Comparison of ENCODE assay signal across 15 cellular contexts in the genomic region with DNA sequence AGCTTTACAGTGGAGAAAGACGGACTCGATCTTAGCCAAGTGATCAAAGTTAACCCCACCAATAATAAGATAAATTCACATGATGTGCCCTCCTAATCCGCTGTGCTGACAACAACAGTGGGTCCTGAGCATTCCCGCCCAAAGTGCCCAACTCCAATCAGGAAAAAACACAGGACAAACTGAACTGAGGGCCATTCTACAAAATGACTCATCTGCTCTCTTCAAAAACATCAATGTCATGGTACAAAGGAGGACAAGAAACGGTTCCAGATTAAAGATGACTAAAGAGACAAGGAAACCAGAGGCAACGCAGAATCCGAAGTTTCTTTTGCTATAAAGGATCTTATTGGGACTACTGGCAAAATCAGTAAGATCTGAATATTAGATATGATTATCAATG.
A peak's percentile ranks its signal among the peaks of the same experiment; 100 is the strongest.
DNase-seq lines count a peak whose midpoint lies in the region; ATAC-seq and TF ChIP-seq lines count a peak whose summit lies in the region.
"Had no signal": no experiment of that assay in that cellular context is flagged by ENCODE, and none has a peak within 500 bp of the region (broad histone marks: within the 10 kb centered on the region; RNA-seq: fewer than 3 reads in every experiment).

No MANE protein-coding gene starts in this region.

- no peak for TF ChIP-seq CTCF in natural killer cell (IDR thresholded peaks at IDR 0.05)
- no peak for TF ChIP-seq CTCF in glutamatergic neuron (IDR thresholded peaks at IDR 0.05; ENCODE audit: partially characterized antibody, unreplicated experiment)
- TF ChIP-seq CTCF in osteocyte (IDR thresholded peaks at IDR 0.05), result no peak

- H3K4me1 Mint-ChIP-seq in natural killer cell (peaks cover 81 to 88% of the 10 kb centered on the region in 2 donors), glutamatergic neuron (ENCODE audit: low read depth, unreplicated experiment) (peaks cover 74% of the 10 kb centered on the region), osteocyte (ENCODE audit: unreplicated experiment) (peaks cover 56% of the 10 kb centered on the region)
- H3K4me1 Mint-ChIP-seq in natural killer cell treated with Interleukin-12 subunit alpha and Interleukin-12 subunit beta and Interleukin-15 and Interleukin-18, amount 100 ng/mL, for 72 hours (ENCODE audit: low read depth in 2 of 2), result peaks cover 17 to 70% of the 10 kb centered on the region in 2 donors

- no peaks in the 10 kb centered on the region for H3K9me3 Mint-ChIP-seq in natural killer cell
- H3K9me3 Mint-ChIP-seq in natural killer cell treated with Interleukin-12 subunit alpha and Interleukin-12 subunit beta and Interleukin-15 and Interleukin-18, amount 100 ng/mL, for 72 hours, result no peaks in the 10 kb centered on the region
- H3K9me3 Mint-ChIP-seq in glutamatergic neuron (ENCODE audit: unreplicated experiment), result peaks cover 36% of the 10 kb centered on the region
- no peaks in the 10 kb centered on the region for H3K9me3 Mint-ChIP-seq in osteocyte (ENCODE audit: unreplicated experiment)

- CTCF ChIA-PET in HEK293T (lab: Yijun Ruan, JAX), result interaction anchor here (0.7 kb wide), 1 partner anchor 20 kb away, joined by 3 read pairs; no protein-coding TSS in a partner anchor

- DNase-seq in natural killer cell (no peak), glutamatergic neuron (no peak), osteocyte (ENCODE audit: extremely low spot score, unreplicated experiment) (no peak), dedifferentiated amniotic fluid mesenchymal stem cell (ENCODE audit: extremely low spot score) (no peak), sciatic nerve (ENCODE audit: low spot score) (no peak), HEK293T (ENCODE audit: extremely low spot score) (no peak)
- DNase-seq in natural killer cell treated with Interleukin-12 subunit alpha and Interleukin-12 subunit beta and Interleukin-15 and Interleukin-18, amount 100 ng/mL, for 72 hours (ENCODE audit: low spot score), result no peak
- no peak for DNase-seq in stimulated activated CD8-positive, alpha-beta memory T cell treated with anti-CD3 and anti-CD28 coated beads, Interleukin-4, amount 100 ng/mL, for 48 hours
- DNase-seq: KBM-7; lower lobe of right lung; NCI-H1436 treated with DMSO at 0.1 percent for 48 hours; NCI-H2107; NCI-H510A; stimulated activated CD4-positive, alpha-beta T cell treated with anti-CD3 and anti-CD28 coated beads, Interleukin-2, amount 100 ng/mL, for 24 hours; T-helper 1 cell had no signal

- H3K27me3 Mint-ChIP-seq in natural killer cell (ENCODE audit: low read depth in 2 of 2) (no peaks in the 10 kb centered on the region), glutamatergic neuron (ENCODE audit: unreplicated experiment) (peaks cover 21% of the 10 kb centered on the region), osteocyte (ENCODE audit: unreplicated experiment) (no peaks in the 10 kb centered on the region)
- H3K27me3 Mint-ChIP-seq in natural killer cell treated with Interleukin-12 subunit alpha and Interleukin-12 subunit beta and Interleukin-15 and Interleukin-18, amount 100 ng/mL, for 72 hours, result no peaks in the 10 kb centered on the region

- H3K36me3 Mint-ChIP-seq in natural killer cell (peaks cover 5% of the 10 kb centered on the region), glutamatergic neuron (ENCODE audit: unreplicated experiment) (peaks cover 7% of the 10 kb centered on the region), osteocyte (ENCODE audit: unreplicated experiment) (peaks cover 32% of the 10 kb centered on the region)
- H3K36me3 Mint-ChIP-seq in natural killer cell treated with Interleukin-12 subunit alpha and Interleukin-12 subunit beta and Interleukin-15 and Interleukin-18, amount 100 ng/mL, for 72 hours, result no peaks in the 10 kb centered on the region

- POLR2A ChIA-PET in HEK293T (lab: Yijun Ruan, JAX), result no interaction called here

- ATAC-seq in natural killer cell (no peak), sciatic nerve (no peak)
- ATAC-seq in natural killer cell treated with Interleukin-12 subunit alpha and Interleukin-12 subunit beta and Interleukin-15 and Interleukin-18, amount 100 ng/mL, for 72 hours, result no peak
- ATAC-seq: lower lobe of right lung had no signal

- peak overlapping the region; percentile 80 to 83 for H3K27ac Mint-ChIP-seq in natural killer cell
- peak overlapping the region in 1 of 2 donors; percentile 84 for H3K27ac Mint-ChIP-seq in natural killer cell treated with Interleukin-12 subunit alpha and Interleukin-12 subunit beta and Interleukin-15 and Interleukin-18, amount 100 ng/mL, for 72 hours
- peak overlapping the region; percentile 100 for H3K27ac Mint-ChIP-seq in glutamatergic neuron (ENCODE audit: unreplicated experiment)
- peak overlapping the region; percentile 60 for H3K27ac Mint-ChIP-seq in osteocyte (ENCODE audit: unreplicated experiment)

- intact Hi-C loops in natural killer cell (cut with micrococcal nuclease), result no loop called here
- intact Hi-C loops in sciatic nerve (cut with DNase I), result no loop called here

- no peak overlapping the region for H3K4me3 Mint-ChIP-seq in natural killer cell
- H3K4me3 Mint-ChIP-seq in natural killer cell treated with Interleukin-12 subunit alpha and Interleukin-12 subunit beta and Interleukin-15 and Interleukin-18, amount 100 ng/mL, for 72 hours, result no peak overlapping the region
- H3K4me3 Mint-ChIP-seq in glutamatergic neuron (ENCODE audit: unreplicated experiment), result peak overlapping the region; percentile 87
- H3K4me3 Mint-ChIP-seq in osteocyte (ENCODE audit: unreplicated experiment), result no peak overlapping the region

TF ChIP-seq in HEK293T, 16 proteins besides CTCF, POLR2A, EP300 and RAD21:
- TF ChIP-seq HDGF (IDR thresholded peaks at IDR 0.05; ENCODE audit: borderline replicate concordance), result no peak
- no peak for TF ChIP-seq SP1 (IDR thresholded peaks at IDR 0.05)
- TF ChIP-seq FOXA1 (IDR thresholded peaks at IDR 0.05), result no peak
- TF ChIP-seq ZNF384 (IDR thresholded peaks at IDR 0.05), result no peak
- no peak for TF ChIP-seq CTBP1 (IDR thresholded peaks at IDR 0.05; ENCODE audit: borderline replicate concordance)
- TF ChIP-seq FOXK2 (IDR thresholded peaks at IDR 0.05), result no peak
- TF ChIP-seq LEF1 (IDR thresholded peaks at IDR 0.05; ENCODE audit: borderline replicate concordance), result no peak
- TF ChIP-seq SUZ12 (IDR thresholded peaks at IDR 0.05), result no peak
- TF ChIP-seq ELF4 (IDR thresholded peaks at IDR 0.05), result no peak
- TF ChIP-seq BHLHE40 (IDR thresholded peaks at IDR 0.05; ENCODE audit: borderline replicate concordance), result no peak
- no peak for TF ChIP-seq ARNT (IDR thresholded peaks at IDR 0.05)
- TF ChIP-seq NFRKB (IDR thresholded peaks at IDR 0.05), result no peak
- no peak for TF ChIP-seq FOXM1 (IDR thresholded peaks at IDR 0.05; ENCODE audit: borderline replicate concordance)
- TF ChIP-seq PKNOX1 (IDR thresholded peaks at IDR 0.05), result no peak
- no peak for TF ChIP-seq TARDBP (IDR thresholded peaks at IDR 0.05)
- no peak for TF ChIP-seq L3MBTL2 (conservative IDR thresholded peaks at IDR 0.05)
